ENCODE assay signal across 1 cellular context in the genomic region with DNA sequence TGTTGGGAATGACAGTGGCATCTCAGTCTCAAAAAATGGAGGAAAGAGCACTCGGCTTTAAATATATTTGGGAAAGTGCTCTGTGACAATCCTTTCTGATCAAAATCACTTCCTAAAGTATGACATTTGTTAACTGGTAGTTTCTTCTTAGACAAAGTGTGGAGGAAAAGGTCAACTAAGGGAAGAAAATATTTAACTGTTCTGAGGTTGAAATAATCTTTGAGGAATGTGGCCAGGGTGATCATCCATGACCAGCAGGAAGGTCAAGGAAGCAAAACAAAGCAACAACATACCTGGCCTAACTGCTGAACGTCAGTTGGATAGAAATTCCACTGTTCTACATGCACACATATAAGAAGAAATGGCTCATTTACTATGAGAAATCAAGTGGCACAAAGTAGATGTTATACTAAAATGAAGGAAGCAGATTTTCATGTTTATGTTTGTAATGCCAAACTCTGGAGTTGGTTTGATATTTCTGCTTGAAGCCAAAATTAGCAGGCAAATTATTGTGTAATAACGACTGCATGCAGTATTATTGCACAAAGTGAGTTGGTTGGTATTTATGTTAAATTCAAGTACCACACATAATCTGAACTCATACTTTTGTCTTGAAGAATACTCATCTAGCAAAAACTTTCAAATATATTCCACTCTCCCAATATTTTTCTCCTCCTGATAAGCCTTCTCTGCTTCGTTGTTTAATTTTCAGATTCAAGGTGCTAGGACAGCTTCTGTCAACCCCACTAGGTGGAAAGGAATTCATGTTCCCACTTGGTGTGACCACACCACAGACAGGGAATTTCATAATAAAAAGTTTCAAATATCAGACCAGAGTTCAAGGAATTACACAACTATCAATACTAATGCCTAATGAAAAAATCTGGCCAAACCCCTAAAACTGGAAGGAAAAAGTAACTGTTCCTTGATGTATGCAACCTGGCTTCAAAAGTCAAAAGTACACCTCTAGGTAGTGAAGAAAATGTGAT.
TF ChIP-seq lines count a peak whose summit lies in the region.

No MANE protein-coding gene starts in this region.

TF ChIP-seq in K562, 482 proteins besides CTCF, POLR2A, EP300 and RAD21 (continued from another document):
- TF ChIP-seq, protein P1, sequence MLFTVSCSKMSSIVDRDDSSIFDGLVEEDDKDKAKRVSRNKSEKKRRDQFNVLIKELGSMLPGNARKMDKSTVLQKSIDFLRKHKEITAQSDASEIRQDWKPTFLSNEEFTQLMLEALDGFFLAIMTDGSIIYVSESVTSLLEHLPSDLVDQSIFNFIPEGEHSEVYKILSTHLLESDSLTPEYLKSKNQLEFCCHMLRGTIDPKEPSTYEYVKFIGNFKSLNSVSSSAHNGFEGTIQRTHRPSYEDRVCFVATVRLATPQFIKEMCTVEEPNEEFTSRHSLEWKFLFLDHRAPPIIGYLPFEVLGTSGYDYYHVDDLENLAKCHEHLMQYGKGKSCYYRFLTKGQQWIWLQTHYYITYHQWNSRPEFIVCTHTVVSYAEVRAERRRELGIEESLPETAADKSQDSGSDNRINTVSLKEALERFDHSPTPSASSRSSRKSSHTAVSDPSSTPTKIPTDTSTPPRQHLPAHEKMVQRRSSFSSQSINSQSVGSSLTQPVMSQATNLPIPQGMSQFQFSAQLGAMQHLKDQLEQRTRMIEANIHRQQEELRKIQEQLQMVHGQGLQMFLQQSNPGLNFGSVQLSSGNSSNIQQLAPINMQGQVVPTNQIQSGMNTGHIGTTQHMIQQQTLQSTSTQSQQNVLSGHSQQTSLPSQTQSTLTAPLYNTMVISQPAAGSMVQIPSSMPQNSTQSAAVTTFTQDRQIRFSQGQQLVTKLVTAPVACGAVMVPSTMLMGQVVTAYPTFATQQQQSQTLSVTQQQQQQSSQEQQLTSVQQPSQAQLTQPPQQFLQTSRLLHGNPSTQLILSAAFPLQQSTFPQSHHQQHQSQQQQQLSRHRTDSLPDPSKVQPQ (CRISPR knock-in tag; IDR thresholded peaks at IDR 0.05; ENCODE audit: borderline replicate concordance), result no peak
- TF ChIP-seq, protein P2, sequence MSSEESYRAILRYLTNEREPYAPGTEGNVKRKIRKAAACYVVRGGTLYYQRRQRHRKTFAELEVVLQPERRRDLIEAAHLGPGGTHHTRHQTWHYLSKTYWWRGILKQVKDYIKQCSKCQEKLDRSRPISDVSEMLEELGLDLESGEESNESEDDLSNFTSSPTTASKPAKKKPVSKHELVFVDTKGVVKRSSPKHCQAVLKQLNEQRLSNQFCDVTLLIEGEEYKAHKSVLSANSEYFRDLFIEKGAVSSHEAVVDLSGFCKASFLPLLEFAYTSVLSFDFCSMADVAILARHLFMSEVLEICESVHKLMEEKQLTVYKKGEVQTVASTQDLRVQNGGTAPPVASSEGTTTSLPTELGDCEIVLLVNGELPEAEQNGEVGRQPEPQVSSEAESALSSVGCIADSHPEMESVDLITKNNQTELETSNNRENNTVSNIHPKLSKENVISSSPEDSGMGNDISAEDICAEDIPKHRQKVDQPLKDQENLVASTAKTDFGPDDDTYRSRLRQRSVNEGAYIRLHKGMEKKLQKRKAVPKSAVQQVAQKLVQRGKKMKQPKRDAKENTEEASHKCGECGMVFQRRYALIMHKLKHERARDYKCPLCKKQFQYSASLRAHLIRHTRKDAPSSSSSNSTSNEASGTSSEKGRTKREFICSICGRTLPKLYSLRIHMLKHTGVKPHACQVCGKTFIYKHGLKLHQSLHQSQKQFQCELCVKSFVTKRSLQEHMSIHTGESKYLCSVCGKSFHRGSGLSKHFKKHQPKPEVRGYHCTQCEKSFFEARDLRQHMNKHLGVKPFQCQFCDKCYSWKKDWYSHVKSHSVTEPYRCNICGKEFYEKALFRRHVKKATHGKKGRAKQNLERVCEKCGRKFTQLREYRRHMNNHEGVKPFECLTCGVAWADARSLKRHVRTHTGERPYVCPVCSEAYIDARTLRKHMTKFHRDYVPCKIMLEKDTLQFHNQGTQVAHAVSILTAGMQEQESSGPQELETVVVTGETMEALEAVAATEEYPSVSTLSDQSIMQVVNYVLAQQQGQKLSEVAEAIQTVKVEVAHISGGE (CRISPR knock-in tag; IDR thresholded peaks at IDR 0.05), result 0 out of 6 replicates have a peak, but pooled peaks of 1 of the 3 experiments have one; percentile 13
- TF ChIP-seq, protein P3, sequence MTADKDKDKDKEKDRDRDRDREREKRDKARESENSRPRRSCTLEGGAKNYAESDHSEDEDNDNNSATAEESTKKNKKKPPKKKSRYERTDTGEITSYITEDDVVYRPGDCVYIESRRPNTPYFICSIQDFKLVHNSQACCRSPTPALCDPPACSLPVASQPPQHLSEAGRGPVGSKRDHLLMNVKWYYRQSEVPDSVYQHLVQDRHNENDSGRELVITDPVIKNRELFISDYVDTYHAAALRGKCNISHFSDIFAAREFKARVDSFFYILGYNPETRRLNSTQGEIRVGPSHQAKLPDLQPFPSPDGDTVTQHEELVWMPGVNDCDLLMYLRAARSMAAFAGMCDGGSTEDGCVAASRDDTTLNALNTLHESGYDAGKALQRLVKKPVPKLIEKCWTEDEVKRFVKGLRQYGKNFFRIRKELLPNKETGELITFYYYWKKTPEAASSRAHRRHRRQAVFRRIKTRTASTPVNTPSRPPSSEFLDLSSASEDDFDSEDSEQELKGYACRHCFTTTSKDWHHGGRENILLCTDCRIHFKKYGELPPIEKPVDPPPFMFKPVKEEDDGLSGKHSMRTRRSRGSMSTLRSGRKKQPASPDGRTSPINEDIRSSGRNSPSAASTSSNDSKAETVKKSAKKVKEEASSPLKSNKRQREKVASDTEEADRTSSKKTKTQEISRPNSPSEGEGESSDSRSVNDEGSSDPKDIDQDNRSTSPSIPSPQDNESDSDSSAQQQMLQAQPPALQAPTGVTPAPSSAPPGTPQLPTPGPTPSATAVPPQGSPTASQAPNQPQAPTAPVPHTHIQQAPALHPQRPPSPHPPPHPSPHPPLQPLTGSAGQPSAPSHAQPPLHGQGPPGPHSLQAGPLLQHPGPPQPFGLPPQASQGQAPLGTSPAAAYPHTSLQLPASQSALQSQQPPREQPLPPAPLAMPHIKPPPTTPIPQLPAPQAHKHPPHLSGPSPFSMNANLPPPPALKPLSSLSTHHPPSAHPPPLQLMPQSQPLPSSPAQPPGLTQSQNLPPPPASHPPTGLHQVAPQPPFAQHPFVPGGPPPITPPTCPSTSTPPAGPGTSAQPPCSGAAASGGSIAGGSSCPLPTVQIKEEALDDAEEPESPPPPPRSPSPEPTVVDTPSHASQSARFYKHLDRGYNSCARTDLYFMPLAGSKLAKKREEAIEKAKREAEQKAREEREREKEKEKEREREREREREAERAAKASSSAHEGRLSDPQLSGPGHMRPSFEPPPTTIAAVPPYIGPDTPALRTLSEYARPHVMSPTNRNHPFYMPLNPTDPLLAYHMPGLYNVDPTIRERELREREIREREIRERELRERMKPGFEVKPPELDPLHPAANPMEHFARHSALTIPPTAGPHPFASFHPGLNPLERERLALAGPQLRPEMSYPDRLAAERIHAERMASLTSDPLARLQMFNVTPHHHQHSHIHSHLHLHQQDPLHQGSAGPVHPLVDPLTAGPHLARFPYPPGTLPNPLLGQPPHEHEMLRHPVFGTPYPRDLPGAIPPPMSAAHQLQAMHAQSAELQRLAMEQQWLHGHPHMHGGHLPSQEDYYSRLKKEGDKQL (CRISPR knock-in tag; IDR thresholded peaks at IDR 0.05; ENCODE audit: borderline replicate concordance), result no peak
- TF ChIP-seq POLR2G (IDR thresholded peaks at IDR 0.05; ENCODE audit: low read depth, low read length) (no peak), GATAD2A (IDR thresholded peaks at IDR 0.05) (no peak)
- TF ChIP-seq, protein P4, sequence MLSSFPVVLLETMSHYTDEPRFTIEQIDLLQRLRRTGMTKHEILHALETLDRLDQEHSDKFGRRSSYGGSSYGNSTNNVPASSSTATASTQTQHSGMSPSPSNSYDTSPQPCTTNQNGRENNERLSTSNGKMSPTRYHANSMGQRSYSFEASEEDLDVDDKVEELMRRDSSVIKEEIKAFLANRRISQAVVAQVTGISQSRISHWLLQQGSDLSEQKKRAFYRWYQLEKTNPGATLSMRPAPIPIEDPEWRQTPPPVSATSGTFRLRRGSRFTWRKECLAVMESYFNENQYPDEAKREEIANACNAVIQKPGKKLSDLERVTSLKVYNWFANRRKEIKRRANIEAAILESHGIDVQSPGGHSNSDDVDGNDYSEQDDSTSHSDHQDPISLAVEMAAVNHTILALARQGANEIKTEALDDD (IDR thresholded peaks at IDR 0.05), result peak; percentile 58; the same call in 1 of the 2 replicates
- TF ChIP-seq, protein P5, sequence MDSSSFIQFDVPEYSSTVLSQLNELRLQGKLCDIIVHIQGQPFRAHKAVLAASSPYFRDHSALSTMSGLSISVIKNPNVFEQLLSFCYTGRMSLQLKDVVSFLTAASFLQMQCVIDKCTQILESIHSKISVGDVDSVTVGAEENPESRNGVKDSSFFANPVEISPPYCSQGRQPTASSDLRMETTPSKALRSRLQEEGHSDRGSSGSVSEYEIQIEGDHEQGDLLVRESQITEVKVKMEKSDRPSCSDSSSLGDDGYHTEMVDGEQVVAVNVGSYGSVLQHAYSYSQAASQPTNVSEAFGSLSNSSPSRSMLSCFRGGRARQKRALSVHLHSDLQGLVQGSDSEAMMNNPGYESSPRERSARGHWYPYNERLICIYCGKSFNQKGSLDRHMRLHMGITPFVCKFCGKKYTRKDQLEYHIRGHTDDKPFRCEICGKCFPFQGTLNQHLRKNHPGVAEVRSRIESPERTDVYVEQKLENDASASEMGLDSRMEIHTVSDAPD (CRISPR knock-in tag; IDR thresholded peaks at IDR 0.05), result no peak
